8 cellular contexts compared by ENCODE assay signal in genomic region chr1:120942223-120942944, GRCh38. TPM values are rescaled to one million over a fixed set of nuclear protein-coding genes. Genes with fewer than 3 reads are reported as not detected.
A peak's percentile ranks its signal among the peaks of the same experiment; 100 is the strongest.
DNase-seq lines count a peak whose midpoint lies in the region; ATAC-seq and TF ChIP-seq lines count a peak whose summit lies in the region.
"Not testable (repeated sequence)": the region's sequence is repeated elsewhere in the genome, so short reads cannot be mapped to it uniquely, and the experiment has no call there.

No MANE protein-coding gene starts in this region.

- intact Hi-C loops in Right ventricle myocardium superior (cut with DNase I); stomach (cut with DNase I; ENCODE audit: low total_unique reads): not testable (repeated sequence)

- H3K4me1 ChIP-seq in HAP-1, stomach: not testable (repeated sequence)

- peak overlapping the region; percentile 70 to 87 (median 80) for H3K27ac ChIP-seq in stomach

- not testable (repeated sequence) for TF ChIP-seq CTCF in omental fat pad (IDR thresholded peaks at IDR 0.05); stomach (IDR thresholded peaks at IDR 0.05)

- peak overlapping the region; percentile 100 for H3K27ac Mint-ChIP-seq in activated naive CD8-positive, alpha-beta T cell treated with anti-CD3 and anti-CD28 coated beads for 36 hours

- H3K36me3 Mint-ChIP-seq in activated naive CD8-positive, alpha-beta T cell treated with anti-CD3 and anti-CD28 coated beads for 36 hours = not testable (repeated sequence)

- in situ Hi-C loops in HAP-1 (cut with MboI; ENCODE audit: low sequenced_read_pairs) = not testable (repeated sequence)

- not testable (repeated sequence) for H3K9me3 Mint-ChIP-seq in activated naive CD8-positive, alpha-beta T cell treated with anti-CD3 and anti-CD28 coated beads for 36 hours

- H3K4me1 Mint-ChIP-seq in activated naive CD8-positive, alpha-beta T cell treated with anti-CD3 and anti-CD28 coated beads for 36 hours = peaks cover 21% of the 10 kb centered on the region

- H3K27me3 Mint-ChIP-seq in activated naive CD8-positive, alpha-beta T cell treated with anti-CD3 and anti-CD28 coated beads for 36 hours = not testable (repeated sequence)

- TF ChIP-seq EP300 in stomach (IDR thresholded peaks at IDR 0.05) = not testable (repeated sequence)

- not testable (repeated sequence) for TF ChIP-seq POLR2A in stomach (IDR thresholded peaks at IDR 0.05)

- WGBS in stomach, 5 donors = 0 to 3% (median 2%) methylated on average over 30 to 32 of the region's 33 CpGs

- DNase-seq in GF-D8 (lab: John Stamatoyannopoulos, UW) = peak; percentile 8
- peak; percentile 91 to 92 for DNase-seq in HAP-1 (ENCODE audit: low spot score in 2 of 2)
- DNase-seq in M059J (ENCODE audit: low read depth) = peak; percentile 64
- DNase-seq in SW480 (ENCODE audit: low spot score) = peak; percentile 96
- peak; percentile 82 for DNase-seq in activated naive CD8-positive, alpha-beta T cell treated with anti-CD3 and anti-CD28 coated beads for 36 hours
- DNase-seq in Right ventricle myocardium superior = peak; percentile 69
- DNase-seq in omental fat pad (ENCODE audit: low spot score) = peak; percentile 42
- peak; percentile 54 for DNase-seq in stomach

- H3K9me3 ChIP-seq in HAP-1, stomach: not testable (repeated sequence)

- H3K4me3 ChIP-seq in HAP-1 (peak overlapping the region; percentile 37), stomach (peak overlapping the region; percentile 38 to 48 (median 44))

- H3K4me3 Mint-ChIP-seq in activated naive CD8-positive, alpha-beta T cell treated with anti-CD3 and anti-CD28 coated beads for 36 hours = peak overlapping the region; percentile 88

- ATAC-seq in Right ventricle myocardium superior (ENCODE audit: poor library complexity) (peak; percentile 92), omental fat pad (ENCODE audit: low FRiP score) (peak; percentile 88)

- not testable (repeated sequence) for H3K36me3 ChIP-seq in HAP-1 (replicated peaks); stomach

- H3K27me3 ChIP-seq in HAP-1 (ENCODE audit: low read depth); stomach: not testable (repeated sequence)

RNA-seq across cellular contexts. Expression of gene PPIAL4A, which starts 52.8 kb away (rescaled TPM):
- not detected in 2 replicates for total RNA-seq in M059J (2014; rRNA removed; shearing (Covaris generic))
- total RNA-seq in activated naive CD8-positive, alpha-beta T cell treated with anti-CD3 and anti-CD28 coated beads for 36 hours = not detected
- total RNA-seq in Right ventricle myocardium superior = not detected
- not detected for total RNA-seq in omental fat pad
- not detected for total RNA-seq in stomach
- not detected for polyA plus RNA-seq in stomach

Comparison
In these comparisons a context has a peak if more than half of its experiments do, and no peak if none do; other contexts are left out.
1. Peak in every context shown above with its lines: DNase-seq, ATAC-seq, H3K4me3 ChIP-seq and H3K27ac ChIP-seq.
2. DNase-seq: peak in every context shown above with its lines; median percentile 96 in SW480; 92 in HAP-1; 82 in activated naive CD8-positive, alpha-beta T cell treated with anti-CD3 and anti-CD28 coated beads for 36 hours; 69 in Right ventricle myocardium superior; 64 in M059J; 54 in stomach; 42 in omental fat pad; 8 in GF-D8.